In genomic region chr2:216283038-216283900, GRCh38 we compare ENCODE assay signal across 8 cellular contexts.
A peak's percentile ranks its signal among the peaks of the same experiment; 100 is the strongest.
DNase-seq lines count a peak whose midpoint lies in the region; ATAC-seq and TF ChIP-seq lines count a peak whose summit lies in the region.

No MANE protein-coding gene starts in this region.

- TF ChIP-seq CTCF in BE2C (IDR thresholded peaks at IDR 0.05; ENCODE audit: low read depth, low read length), result peak; percentile 64
- TF ChIP-seq CTCF in foreskin fibroblast (IDR thresholded peaks at IDR 0.05; ENCODE audit: low read depth, low read length), result peak; percentile 22
- no peak for TF ChIP-seq CTCF in gastrocnemius medialis (IDR thresholded peaks at IDR 0.05 in 4 of 5, conservative IDR thresholded peaks at IDR 0.05 in 1 of 5)

- H3K27ac ChIP-seq in gastrocnemius medialis, result no peak overlapping the region

- DNase-seq in BE2C, result peak; percentile 54
- DNase-seq in NCI-H510A treated with DMSO at 0.1 percent for 48 hours (lab: John Stamatoyannopoulos, UW), result peak; percentile 17
- DNase-seq in foreskin fibroblast, result no peak
- DNase-seq in HPDE6-E6E7 (ENCODE audit: extremely low spot score), result no peak
- DNase-seq in gastrocnemius medialis, result no peak
- DNase-seq in midbrain (lab: John Stamatoyannopoulos, UW), result no peak

- H3K36me3 ChIP-seq in BE2C (no peaks in the 10 kb centered on the region), gastrocnemius medialis (no peaks in the 10 kb centered on the region)

- intact Hi-C loops in gastrocnemius medialis (cut with DNase I; ENCODE audit: low total_unique reads), result no loop called here

- H3K4me3 ChIP-seq in BE2C (ENCODE audit: low read depth, low read length), result no peak overlapping the region
- H3K4me3 ChIP-seq in foreskin fibroblast (ENCODE audit: low read depth in 1 of 2, low read length in 2 of 2), result no peak overlapping the region
- no peak overlapping the region for H3K4me3 ChIP-seq in gastrocnemius medialis

- ATAC-seq in GM19351 (IDR thresholded peaks at IDR 0.05; ENCODE audit: unreplicated experiment) (peak; percentile 95), GM18517 (IDR thresholded peaks at IDR 0.05; ENCODE audit: unreplicated experiment) (no peak), gastrocnemius medialis (no peak)

- H3K4me1 ChIP-seq in BE2C (peaks cover 42% of the 10 kb centered on the region), gastrocnemius medialis (no peaks in the 10 kb centered on the region)

- no peak for TF ChIP-seq POLR2A in gastrocnemius medialis (IDR thresholded peaks at IDR 0.05)

- in situ Hi-C loops in gastrocnemius medialis (cut with MboI; ENCODE audit: low sequenced_read_pairs in 4 of 4), result no loop called here

- H3K27me3 ChIP-seq in BE2C, result no peaks in the 10 kb centered on the region
- peaks cover 0 to 2% (median 0%) of the 10 kb centered on the region in 3 donors for H3K27me3 ChIP-seq in gastrocnemius medialis

- no peaks in the 10 kb centered on the region for H3K9me3 ChIP-seq in BE2C
- H3K9me3 ChIP-seq in gastrocnemius medialis, result no peaks in the 10 kb centered on the region

Comparison
In these comparisons a context has a peak if more than half of its experiments do, and no peak if none do; other contexts are left out.
1. DNase-seq: peak in BE2C (single experiment) and NCI-H510A treated with DMSO at 0.1 percent for 48 hours (single experiment); none in foreskin fibroblast (0 of 2), HPDE6-E6E7 (single experiment), gastrocnemius medialis (0 of 2) and midbrain (single experiment).
2. CTCF ChIP-seq: peak in BE2C (single experiment) and foreskin fibroblast (single experiment); none in gastrocnemius medialis (0 of 5).